Comparison of ENCODE assay signal across 8 cellular contexts in the genomic region with DNA sequence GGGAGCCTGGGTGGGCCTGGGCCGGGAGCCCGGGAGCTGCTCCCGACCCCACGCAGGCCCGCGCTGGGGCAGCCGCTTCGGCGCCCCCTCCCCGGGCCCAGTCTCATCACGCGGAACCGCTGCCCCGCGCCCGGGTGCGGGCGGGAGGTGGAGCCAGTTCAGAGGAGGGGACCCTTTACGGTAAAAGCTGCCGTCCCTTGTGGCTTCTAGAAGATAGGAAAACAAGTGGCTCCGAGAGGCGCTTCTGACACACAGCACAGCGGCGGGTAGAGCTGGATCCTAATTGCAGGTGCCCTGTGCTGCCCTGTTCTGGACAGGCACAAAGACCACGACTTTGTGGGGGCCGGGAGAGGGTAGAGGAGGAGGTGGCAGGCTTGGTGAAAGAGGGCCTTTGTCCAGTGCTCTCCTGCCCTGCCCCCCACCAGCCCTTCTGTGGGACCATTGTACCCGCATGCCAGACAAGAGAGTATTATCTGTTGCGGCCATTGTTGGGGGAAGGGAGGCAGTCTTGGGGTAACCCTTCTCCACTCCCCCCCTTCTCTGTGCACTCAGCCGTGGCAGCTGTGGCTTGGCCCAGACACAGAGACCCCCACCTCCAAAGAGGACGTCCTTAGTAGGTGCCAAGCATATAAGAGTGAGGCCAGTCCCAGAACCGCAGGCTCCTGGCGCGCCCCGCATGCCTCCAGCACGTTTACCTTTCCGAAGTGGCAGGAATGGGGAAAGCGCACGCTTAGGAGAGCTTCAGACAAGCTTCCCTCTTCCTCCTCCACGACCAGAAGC. TPM values are rescaled to one million over a fixed set of nuclear protein-coding genes. Genes with fewer than 3 reads are reported as not detected.
A peak's percentile ranks its signal among the peaks of the same experiment; 100 is the strongest.
DNase-seq lines count a peak whose midpoint lies in the region; ATAC-seq, FAIRE-seq and TF ChIP-seq lines count a peak whose summit lies in the region.

No MANE protein-coding gene starts in this region.

- H2BK120ac ChIP-seq in H1 (replicated peaks; ENCODE audit: low read depth, low read length): no peak overlapping the region

- no peak overlapping the region for H2BK5ac ChIP-seq in H1 (ENCODE audit: low read depth, low read length)

- H3K9ac ChIP-seq in H1 (replicated peaks in 1 of 4; ENCODE audit: extremely low read depth in 1 of 4, low read depth in 3 of 4, low read length in 3 of 4) (peak overlapping the region; percentile 69 to 88 (median 73)), mucosa of stomach (ENCODE audit: low read length) (peak overlapping the region; percentile 88)

- peak overlapping the region; percentile 39 for H4K91ac ChIP-seq in H1 (replicated peaks; ENCODE audit: insufficient read length, low read length)

- H3K27ac ChIP-seq in H1 (ENCODE audit: low read depth, low read length): peak overlapping the region; percentile 65
- peak overlapping the region; percentile 89 for H3K27ac ChIP-seq in suprapubic skin

- peak overlapping the region; percentile 32 for H3K4ac ChIP-seq in H1 (replicated peaks; ENCODE audit: insufficient read length, low read depth, low read length)

- ATAC-seq in HG03520 (IDR thresholded peaks at IDR 0.05; ENCODE audit: unreplicated experiment): peak; percentile 14

- peaks cover 0 to 11% of the 10 kb centered on the region in 2 experiments for H4K20me1 ChIP-seq in H1 (replicated peaks in 1 of 2; ENCODE audit: control insufficient read depth in 1 of 2, insufficient read depth in 2 of 2, low read length in 2 of 2)

- no peak overlapping the region for H2BK20ac ChIP-seq in H1 (ENCODE audit: low read length)

- no peak overlapping the region for H2AFZ ChIP-seq in H1 (ENCODE audit: low read length)

- H3K27me3 ChIP-seq in H1 (replicated peaks in 1 of 4; ENCODE audit: control insufficient read depth in 3 of 4, extremely low read depth in 1 of 4, insufficient read depth in 3 of 4, low read length in 3 of 4) (no peaks in the 10 kb centered on the region), mucosa of stomach (ENCODE audit: control insufficient read depth, insufficient read depth, low read length) (no peaks in the 10 kb centered on the region), suprapubic skin (no peaks in the 10 kb centered on the region)

- TF ChIP-seq EP300 in H1 (IDR thresholded peaks at IDR 0.05; ENCODE audit: borderline replicate concordance in 1 of 2, low read depth in 2 of 2, low read length in 2 of 2): no peak
- no peak for TF ChIP-seq EP300 in suprapubic skin (IDR thresholded peaks at IDR 0.05)

- H3K79me2 ChIP-seq in H1 (ENCODE audit: control insufficient read depth in 1 of 2, insufficient read depth in 2 of 2, low read length in 2 of 2): no peaks in the 10 kb centered on the region

- no peak overlapping the region for H3K14ac ChIP-seq in H1 (ENCODE audit: insufficient read length)

- TF ChIP-seq RAD21 in H1 (IDR thresholded peaks at IDR 0.05 in 1 of 2, conservative IDR thresholded peaks at IDR 0.05 in 1 of 2; ENCODE audit: low read depth in 2 of 2, low read length in 2 of 2): no peak

- TF ChIP-seq CTCF in H1 (IDR thresholded peaks at IDR 0.05; ENCODE audit: control extremely low read depth in 1 of 3, insufficient read depth in 1 of 3, low read depth in 1 of 3, low read length in 3 of 3): no peak
- no peak for TF ChIP-seq CTCF in suprapubic skin (IDR thresholded peaks at IDR 0.05)

- no peak overlapping the region; the same call in 1 of the 2 replicates for H2BK12ac ChIP-seq in H1 (ENCODE audit: low read depth, low read length)

- H4K5ac ChIP-seq in H1 (ENCODE audit: insufficient read length, low read depth, low read length): no peak overlapping the region

- peaks cover 0 to 7% (median 6%) of the 10 kb centered on the region in 4 experiments; a peak in 4 of 8 replicates for H3K36me3 ChIP-seq in H1 (ENCODE audit: control insufficient read depth in 2 of 4, insufficient read depth in 4 of 4, low read length in 3 of 4)
- H3K36me3 ChIP-seq in mucosa of stomach (ENCODE audit: control insufficient read depth, insufficient read depth, low read length): no peaks in the 10 kb centered on the region
- peaks cover 28% of the 10 kb centered on the region for H3K36me3 ChIP-seq in suprapubic skin

- no peak overlapping the region for H3K23ac ChIP-seq in H1 (ENCODE audit: insufficient read length)

- CTCF ChIA-PET in H1 (lab: Charles Lee; ENCODE audit: partially characterized antibody): interaction anchor here (0.6 to 11.6 kb wide), 7 partner anchors 8 to 105 kb away, joined by 3 to 205 read pairs (median 3); a partner anchor contains a TSS

- H3K4me1 ChIP-seq in H1 (replicated peaks in 1 of 4; ENCODE audit: control insufficient read depth in 3 of 4, insufficient read depth in 4 of 4, low read length in 3 of 4) (peaks cover 0 to 10% (median 5%) of the 10 kb centered on the region in 4 experiments; a peak in 6 of 7 replicates), mucosa of stomach (ENCODE audit: control insufficient read depth, insufficient read depth, low read length) (peaks cover 24% of the 10 kb centered on the region), suprapubic skin (peaks cover 64% of the 10 kb centered on the region)

- TF ChIP-seq POLR2A in H1 (IDR thresholded peaks at IDR 0.05; ENCODE audit: control extremely low read depth in 1 of 2, low read depth in 2 of 2, low read length in 2 of 2): 0 out of 3 replicates have a peak, but pooled peaks of 1 of the 2 experiments have one; percentile 71
- no peak for TF ChIP-seq POLR2A in suprapubic skin (IDR thresholded peaks at IDR 0.05)

- H4K8ac ChIP-seq in H1 (ENCODE audit: extremely low read depth, insufficient read depth, low read length): peak overlapping the region; percentile 93

- H3K4me2 ChIP-seq in H1 (ENCODE audit: insufficient read depth in 1 of 2, low read depth in 2 of 2, low read length in 2 of 2): peak overlapping the region; percentile 86 to 95

- H3K9me3 ChIP-seq in H1 (ENCODE audit: insufficient read depth in 2 of 2, low read depth in 1 of 2, low read length in 1 of 2) (no peaks in the 10 kb centered on the region), mucosa of stomach (ENCODE audit: control insufficient read depth, low read length) (no peaks in the 10 kb centered on the region), suprapubic skin (no peaks in the 10 kb centered on the region)

- H3K18ac ChIP-seq in H1 (ENCODE audit: extremely low read depth, low read length): peak overlapping the region; percentile 32

- peaks cover 8% of the 10 kb centered on the region; the same call in 1 of the 2 replicates for H3K23me2 ChIP-seq in H1 (ENCODE audit: low read depth, low read length)

- 0 out of 2 replicates have a peak overlapping the region, but pooled peaks have one; percentile 58 for H2AK5ac ChIP-seq in H1 (ENCODE audit: low read depth, low read length)

- 0 out of 2 replicates have a peak overlapping the region, but pooled peaks have one; percentile 40 for H2BK15ac ChIP-seq in H1 (ENCODE audit: low read length)

- peak; percentile 55 for DNase-seq in DMS53 (lab: John Stamatoyannopoulos, UW)
- DNase-seq in DMS53 treated with DMSO at 0.1 percent for 48 hours (lab: John Stamatoyannopoulos, UW; ENCODE audit: unreplicated experiment): no peak
- DNase-seq in activated CD4-positive, alpha-beta T cell treated with anti-CD3 and anti-CD28 coated beads for 4 hours: peak; percentile 30 to 36
- DNase-seq in H1 (ENCODE audit: low read depth in 1 of 2, low spot score in 2 of 2): peak in 1 of 2 experiments; percentile 59
- peak in 1 of 2 donors; percentile 69 for DNase-seq in suprapubic skin (ENCODE audit: low spot score in 2 of 2)
- DNase-seq in NCI-H1105 treated with DMSO at 0.1 percent for 48 hours (lab: John Stamatoyannopoulos, UW): no peak

- POLR2A ChIA-PET in H1 (lab: Charles Lee; ENCODE audit: partially characterized antibody): interaction anchor here (0.9 to 6.3 kb wide), 22 partner anchors 7 to 279 kb away, joined by 3 to 67 read pairs (median 5); a partner anchor contains a TSS

- H3K4me3 ChIP-seq in H1 (ENCODE audit: extremely low read depth in 1 of 4, insufficient read depth in 2 of 4, low read depth in 3 of 4, low read length in 4 of 4): peak overlapping the region; percentile 71 to 96 (median 78)
- peak overlapping the region; percentile 32 for H3K4me3 ChIP-seq in mucosa of stomach (ENCODE audit: low read length)
- peak overlapping the region; percentile 93 for H3K4me3 ChIP-seq in suprapubic skin

- peaks cover 3% of the 10 kb centered on the region; the same call in 1 of the 2 replicates for H3K79me1 ChIP-seq in H1 (ENCODE audit: low read depth, low read length)

- H3K56ac ChIP-seq in H1 (replicated peaks; ENCODE audit: insufficient read length, low read depth, low read length): peak overlapping the region; percentile 35

- 37% methylated on average over 28 of the region's 39 CpGs; no CpG with 5 or more reads in 1 of the 2 experiments for WGBS in H1 (ENCODE audit: extremely low coverage in 1 of 2, insufficient coverage in 1 of 2, insufficient read length in 1 of 2, insufficient replicate concordance in 2 of 2, low coverage in 1 of 2, low lambda C conversion rate in 2 of 2, missing lambda C conversion rate in 1 of 2), 2 experiments
- WGBS in suprapubic skin: 14% methylated on average over 23 of the region's 39 CpGs

- no peak for FAIRE-seq in H1 (lab: Jason Lieb, UNC)

RNA-seq across cellular contexts. Expression of a gene that starts 0.7 kb away (rescaled TPM):
- total RNA-seq in H1 (2021; fragmentation: NEBNext Ultra II Directional; extraction: Animal tissue kit (Norgen Biotek cat#: 25700)): 60.6 and 64.2 TPM in 2 replicates
- 21.9 and 43.3 TPM in 2 replicates for polyA plus RNA-seq in H1 (2011; rRNA removed)
- 31.8 TPM for polyA plus RNA-seq in H1 (2011; cell fraction: cytosol; rRNA removed)
- 43.7 TPM for polyA plus RNA-seq in H1 (2011; cell fraction: nucleus; rRNA removed)
- 33.1 to 53.1 TPM (median 45.5 TPM) in 4 replicates for polyA plus RNA-seq in H1 (2012, experiment 1 of 2)
- polyA plus RNA-seq in H1 (2012, experiment 2 of 2): 41.2 TPM
- polyA plus RNA-seq in H1 (2013, experiment 1 of 2): 29.7 TPM
- polyA plus RNA-seq in H1 (2013, experiment 2 of 2): 28.7 TPM
- 77.8 and 84.7 TPM in 2 replicates for polyA minus RNA-seq in H1 (2011; rRNA and poly(A)+ RNA removed)
- 41.2 TPM for polyA minus RNA-seq in H1 (2011; cell fraction: cytosol; rRNA and poly(A)+ RNA removed)
- polyA minus RNA-seq in H1 (2011; cell fraction: nucleus; rRNA and poly(A)+ RNA removed): 33.4 TPM
- 10 to 100 TPM; 44.3 to 55.1 (median 47.3) TPM for total RNA-seq in suprapubic skin

RNA-seq across cellular contexts. Expression of a gene that starts 36.9 kb away (rescaled TPM):
- 1.3 TPM in 2 replicates for total RNA-seq in H1 (2021; fragmentation: NEBNext Ultra II Directional; extraction: Animal tissue kit (Norgen Biotek cat#: 25700))
- polyA plus RNA-seq in H1 (2011; rRNA removed): 0.41 and 0.48 TPM in 2 replicates
- 1.2 TPM for polyA plus RNA-seq in H1 (2011; cell fraction: cytosol; rRNA removed)
- 1.1 TPM for polyA plus RNA-seq in H1 (2011; cell fraction: nucleus; rRNA removed)
- polyA plus RNA-seq in H1 (2012, experiment 1 of 2): 1.3 to 1.6 TPM (median 1.5 TPM) in 4 replicates
- 0.42 TPM for polyA plus RNA-seq in H1 (2012, experiment 2 of 2)
- 1.1 TPM for polyA plus RNA-seq in H1 (2013, experiment 1 of 2)
- 0.87 TPM for polyA plus RNA-seq in H1 (2013, experiment 2 of 2)
- 1.5 and 2.0 TPM in 2 replicates for polyA minus RNA-seq in H1 (2011; rRNA and poly(A)+ RNA removed)
- polyA minus RNA-seq in H1 (2011; cell fraction: cytosol; rRNA and poly(A)+ RNA removed): 0.95 TPM
- 2.6 TPM for polyA minus RNA-seq in H1 (2011; cell fraction: nucleus; rRNA and poly(A)+ RNA removed)
- total RNA-seq in suprapubic skin: 1 to 10 TPM in 2 of 4 donors, under 1 TPM in 1, not detected in 1; 0.42 to 1.9 (median 1.3) TPM

RNA-seq across cellular contexts. Expression of a gene that starts 48.6 kb away (rescaled TPM):
- 388 and 393 TPM in 2 replicates for total RNA-seq in H1 (2021; fragmentation: NEBNext Ultra II Directional; extraction: Animal tissue kit (Norgen Biotek cat#: 25700))
- 167 and 238 TPM in 2 replicates for polyA plus RNA-seq in H1 (2011; rRNA removed)
- 218 TPM for polyA plus RNA-seq in H1 (2011; cell fraction: cytosol; rRNA removed)
- polyA plus RNA-seq in H1 (2011; cell fraction: nucleus; rRNA removed): 329 TPM
- polyA plus RNA-seq in H1 (2012, experiment 1 of 2): 230 to 256 TPM (median 237 TPM) in 4 replicates
- polyA plus RNA-seq in H1 (2012, experiment 2 of 2): 78.0 TPM
- polyA plus RNA-seq in H1 (2013, experiment 1 of 2): 179 TPM
- 170 TPM for polyA plus RNA-seq in H1 (2013, experiment 2 of 2)
- 586 and 598 TPM in 2 replicates for polyA minus RNA-seq in H1 (2011; rRNA and poly(A)+ RNA removed)
- 393 TPM for polyA minus RNA-seq in H1 (2011; cell fraction: cytosol; rRNA and poly(A)+ RNA removed)
- polyA minus RNA-seq in H1 (2011; cell fraction: nucleus; rRNA and poly(A)+ RNA removed): 179 TPM
- 10 to 100 TPM; 40.5 to 81.9 (median 72.9) TPM for total RNA-seq in suprapubic skin

RNA-seq across cellular contexts. Expression of a gene that starts 49.9 kb away (rescaled TPM):
- total RNA-seq in H1 (2021; fragmentation: NEBNext Ultra II Directional; extraction: Animal tissue kit (Norgen Biotek cat#: 25700)): 129 and 148 TPM in 2 replicates
- polyA plus RNA-seq in H1 (2011; rRNA removed): 21.6 and 31.0 TPM in 2 replicates
- polyA plus RNA-seq in H1 (2011; cell fraction: cytosol; rRNA removed): 45.3 TPM
- 36.9 TPM for polyA plus RNA-seq in H1 (2011; cell fraction: nucleus; rRNA removed)
- 142 to 161 TPM (median 147 TPM) in 4 replicates for polyA plus RNA-seq in H1 (2012, experiment 1 of 2)
- 32.5 TPM for polyA plus RNA-seq in H1 (2012, experiment 2 of 2)
- polyA plus RNA-seq in H1 (2013, experiment 1 of 2): 109 TPM
- 105 TPM for polyA plus RNA-seq in H1 (2013, experiment 2 of 2)
- 77.7 and 86.8 TPM in 2 replicates for polyA minus RNA-seq in H1 (2011; rRNA and poly(A)+ RNA removed)
- polyA minus RNA-seq in H1 (2011; cell fraction: cytosol; rRNA and poly(A)+ RNA removed): 44.3 TPM
- polyA minus RNA-seq in H1 (2011; cell fraction: nucleus; rRNA and poly(A)+ RNA removed): 95.7 TPM
- total RNA-seq in suprapubic skin: 10 to 100 TPM; 57.5 to 82.6 (median 60.2) TPM

RNA-seq across cellular contexts. Expression of a gene that starts 52.6 kb away (rescaled TPM):
- total RNA-seq in H1 (2021; fragmentation: NEBNext Ultra II Directional; extraction: Animal tissue kit (Norgen Biotek cat#: 25700)): 31.1 and 34.5 TPM in 2 replicates
- 51.1 and 59.7 TPM in 2 replicates for polyA plus RNA-seq in H1 (2011; rRNA removed)
- 48.5 TPM for polyA plus RNA-seq in H1 (2011; cell fraction: cytosol; rRNA removed)
- 37.1 TPM for polyA plus RNA-seq in H1 (2011; cell fraction: nucleus; rRNA removed)
- polyA plus RNA-seq in H1 (2012, experiment 1 of 2): 32.8 to 37.6 TPM (median 36.5 TPM) in 4 replicates
- polyA plus RNA-seq in H1 (2012, experiment 2 of 2): 31.9 TPM
- 32.6 TPM for polyA plus RNA-seq in H1 (2013, experiment 1 of 2)
- 33.2 TPM for polyA plus RNA-seq in H1 (2013, experiment 2 of 2)
- 32.4 and 37.8 TPM in 2 replicates for polyA minus RNA-seq in H1 (2011; rRNA and poly(A)+ RNA removed)
- polyA minus RNA-seq in H1 (2011; cell fraction: cytosol; rRNA and poly(A)+ RNA removed): 20.8 TPM
- polyA minus RNA-seq in H1 (2011; cell fraction: nucleus; rRNA and poly(A)+ RNA removed): 21.5 TPM
- 10 to 100 TPM; 33.7 to 52.5 (median 43.9) TPM for total RNA-seq in suprapubic skin

Comparison
In these comparisons a context has a peak if more than half of its experiments do, and no peak if none do; other contexts are left out.
1. DNase-seq: peak in DMS53 (single experiment) and activated CD4-positive, alpha-beta T cell treated with anti-CD3 and anti-CD28 coated beads for 4 hours (2 of 2); none in DMS53 treated with DMSO at 0.1 percent for 48 hours (single experiment) and NCI-H1105 treated with DMSO at 0.1 percent for 48 hours (single experiment).
2. H3K4me3 ChIP-seq: peak in every context shown above with its lines; median percentile 93 in suprapubic skin; 78 in H1; 32 in mucosa of stomach.